In genomic region chr3:16072420-16073110, GRCh38 we compare ENCODE assay signal across 2 cellular contexts.
TF ChIP-seq lines count a peak whose summit lies in the region.

No MANE protein-coding gene starts in this region.

TF ChIP-seq in SK-N-SH, 30 proteins besides CTCF, POLR2A, EP300 and RAD21 (continued from another document):
- TF ChIP-seq JUND (IDR thresholded peaks at IDR 0.05) (0 out of 2 replicates have a peak, but pooled peaks have one; percentile 20), FOSL2 (IDR thresholded peaks at IDR 0.05; ENCODE audit: borderline replicate concordance, low read depth) (peak; percentile 60; the same call in 1 of the 2 replicates)
TF ChIP-seq in SK-N-SH: peak in this region for 3.

TF ChIP-seq in SK-N-SH treated with all-trans-retinoic acid at 6 μM for 48 hours, 23 proteins besides CTCF, POLR2A, EP300 and RAD21 (continued from another document):
- no peak for TF ChIP-seq CSRNP3 (CRISPR knock-in tag; IDR thresholded peaks at IDR 0.05)
- TF ChIP-seq ZFP30 (CRISPR knock-in tag; IDR thresholded peaks at IDR 0.05): no peak
- TF ChIP-seq ISL1 (CRISPR knock-in tag; IDR thresholded peaks at IDR 0.05): no peak
- no peak for TF ChIP-seq CSDC2 (CRISPR knock-in tag; IDR thresholded peaks at IDR 0.05)
- TF ChIP-seq SNAI2 (CRISPR knock-in tag; IDR thresholded peaks at IDR 0.05): no peak
- TF ChIP-seq OSR1 (CRISPR knock-in tag; IDR thresholded peaks at IDR 0.05): no peak
- TF ChIP-seq, protein P1, sequence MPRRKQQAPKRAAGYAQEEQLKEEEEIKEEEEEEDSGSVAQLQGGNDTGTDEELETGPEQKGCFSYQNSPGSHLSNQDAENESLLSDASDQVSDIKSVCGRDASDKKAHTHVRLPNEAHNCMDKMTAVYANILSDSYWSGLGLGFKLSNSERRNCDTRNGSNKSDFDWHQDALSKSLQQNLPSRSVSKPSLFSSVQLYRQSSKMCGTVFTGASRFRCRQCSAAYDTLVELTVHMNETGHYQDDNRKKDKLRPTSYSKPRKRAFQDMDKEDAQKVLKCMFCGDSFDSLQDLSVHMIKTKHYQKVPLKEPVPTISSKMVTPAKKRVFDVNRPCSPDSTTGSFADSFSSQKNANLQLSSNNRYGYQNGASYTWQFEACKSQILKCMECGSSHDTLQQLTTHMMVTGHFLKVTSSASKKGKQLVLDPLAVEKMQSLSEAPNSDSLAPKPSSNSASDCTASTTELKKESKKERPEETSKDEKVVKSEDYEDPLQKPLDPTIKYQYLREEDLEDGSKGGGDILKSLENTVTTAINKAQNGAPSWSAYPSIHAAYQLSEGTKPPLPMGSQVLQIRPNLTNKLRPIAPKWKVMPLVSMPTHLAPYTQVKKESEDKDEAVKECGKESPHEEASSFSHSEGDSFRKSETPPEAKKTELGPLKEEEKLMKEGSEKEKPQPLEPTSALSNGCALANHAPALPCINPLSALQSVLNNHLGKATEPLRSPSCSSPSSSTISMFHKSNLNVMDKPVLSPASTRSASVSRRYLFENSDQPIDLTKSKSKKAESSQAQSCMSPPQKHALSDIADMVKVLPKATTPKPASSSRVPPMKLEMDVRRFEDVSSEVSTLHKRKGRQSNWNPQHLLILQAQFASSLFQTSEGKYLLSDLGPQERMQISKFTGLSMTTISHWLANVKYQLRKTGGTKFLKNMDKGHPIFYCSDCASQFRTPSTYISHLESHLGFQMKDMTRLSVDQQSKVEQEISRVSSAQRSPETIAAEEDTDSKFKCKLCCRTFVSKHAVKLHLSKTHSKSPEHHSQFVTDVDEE (CRISPR knock-in tag; IDR thresholded peaks at IDR 0.05): no peak
- no peak for TF ChIP-seq ESRRG (CRISPR knock-in tag; IDR thresholded peaks at IDR 0.05)
- no peak for TF ChIP-seq ZNF8 (CRISPR knock-in tag; IDR thresholded peaks at IDR 0.05)
- TF ChIP-seq, protein P2, sequence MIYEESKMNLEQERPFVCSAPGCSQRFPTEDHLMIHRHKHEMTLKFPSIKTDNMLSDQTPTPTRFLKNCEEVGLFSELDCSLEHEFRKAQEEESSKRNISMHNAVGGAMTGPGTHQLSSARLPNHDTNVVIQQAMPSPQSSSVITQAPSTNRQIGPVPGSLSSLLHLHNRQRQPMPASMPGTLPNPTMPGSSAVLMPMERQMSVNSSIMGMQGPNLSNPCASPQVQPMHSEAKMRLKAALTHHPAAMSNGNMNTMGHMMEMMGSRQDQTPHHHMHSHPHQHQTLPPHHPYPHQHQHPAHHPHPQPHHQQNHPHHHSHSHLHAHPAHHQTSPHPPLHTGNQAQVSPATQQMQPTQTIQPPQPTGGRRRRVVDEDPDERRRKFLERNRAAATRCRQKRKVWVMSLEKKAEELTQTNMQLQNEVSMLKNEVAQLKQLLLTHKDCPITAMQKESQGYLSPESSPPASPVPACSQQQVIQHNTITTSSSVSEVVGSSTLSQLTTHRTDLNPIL (CRISPR knock-in tag; IDR thresholded peaks at IDR 0.05; ENCODE audit: low read depth): no peak
TF ChIP-seq in SK-N-SH treated with all-trans-retinoic acid at 6 μM for 48 hours: peak in this region for 0.
